8 cellular contexts compared by ENCODE assay signal in the genomic region with DNA sequence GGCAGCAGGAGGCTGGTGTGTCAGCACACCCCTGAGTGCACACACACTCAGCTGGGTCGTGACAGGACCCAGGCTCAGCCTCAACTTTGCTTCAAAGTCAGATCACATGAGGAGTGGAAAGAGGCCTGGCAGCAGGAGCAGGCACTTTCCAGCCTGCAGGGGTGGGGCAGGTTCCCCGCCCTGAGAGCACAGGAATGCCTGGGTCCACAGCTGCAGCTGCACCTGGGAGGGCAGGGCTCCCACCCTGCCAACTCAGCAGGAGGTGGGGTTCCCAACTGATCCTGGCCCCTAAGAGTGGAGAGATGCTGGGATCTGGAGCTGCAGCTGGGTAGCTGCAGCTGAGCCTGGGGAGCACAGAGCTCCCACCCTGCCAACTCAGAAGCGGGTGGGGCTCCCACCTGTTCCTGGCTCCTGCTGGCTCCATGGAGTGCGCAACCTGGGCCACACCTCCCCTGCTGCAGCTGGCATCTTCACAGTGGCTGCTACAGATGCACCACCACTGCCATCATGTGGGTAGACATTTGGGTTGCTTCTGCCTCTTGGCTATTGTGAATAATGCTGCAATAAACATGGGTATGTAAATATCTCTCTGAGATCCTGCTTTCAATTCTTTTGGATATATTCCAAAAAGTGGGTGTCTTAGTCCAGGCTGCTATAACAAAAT.
DNase-seq lines count a peak whose midpoint lies in the region; ATAC-seq and TF ChIP-seq lines count a peak whose summit lies in the region.

No MANE protein-coding gene starts in this region.

- H3K9me3 ChIP-seq in smooth muscle cell (replicated peaks; ENCODE audit: low read depth): no peaks in the 10 kb centered on the region

- H2AFZ ChIP-seq in smooth muscle cell (ENCODE audit: low read depth): no peak overlapping the region

- no peaks in the 10 kb centered on the region for H3K27me3 ChIP-seq in smooth muscle cell (ENCODE audit: low read depth)

- DNase-seq in NK-92 treated with Interleukin-12 subunit alpha and Interleukin-12 subunit beta, amount 100 ng/mL, for 24 hours (lab: John Stamatoyannopoulos, UW): peak; percentile 1
- DNase-seq in NK-92 (lab: John Stamatoyannopoulos, UW; ENCODE audit: unreplicated experiment) (no peak), NCI-H510A treated with DMSO at 0.1 percent for 48 hours (lab: John Stamatoyannopoulos, UW) (peak; percentile 71), smooth muscle cell (lab: John Stamatoyannopoulos, UW; ENCODE audit: unreplicated experiment) (no peak), NCI-H2227 treated with DMSO at 0.1 percent for 48 hours (lab: John Stamatoyannopoulos, UW) (no peak), DMS79 (lab: John Stamatoyannopoulos, UW) (no peak)
- DNase-seq in activated naive CD4-positive, alpha-beta T cell treated with anti-CD3 and anti-CD28 coated beads, Interleukin-2, amount 10 ng/mL, durations not matched to agents 7 days and 5 days: peak; percentile 71

- no peak overlapping the region for H3K27ac Mint-ChIP-seq in activated naive CD4-positive, alpha-beta T cell treated with anti-CD3 and anti-CD28 coated beads, Interleukin-2, amount 10 ng/mL, durations not matched to agents 7 days and 5 days

- 89% methylated on average over 4 of the region's 4 CpGs for WGBS in smooth muscle cell (ENCODE audit: low lambda C conversion rate)

- H3K4me3 ChIP-seq in smooth muscle cell: no peak overlapping the region

- CTCF ChIA-PET in activated naive CD4-positive, alpha-beta T cell treated with anti-CD3 and anti-CD28 coated beads, Interleukin-2, amount 10 ng/mL, durations not matched to agents 7 days and 5 days (lab: Charles Lee): no interaction called here

- H3F3A ChIP-seq in smooth muscle cell (ENCODE audit: low read depth): no peaks in the 10 kb centered on the region

- no peaks in the 10 kb centered on the region for H4K20me1 ChIP-seq in smooth muscle cell (ENCODE audit: low read depth)

- H3K9ac ChIP-seq in smooth muscle cell (ENCODE audit: low read depth): no peak overlapping the region

- H3K4me1 ChIP-seq in smooth muscle cell (ENCODE audit: low read depth): no peaks in the 10 kb centered on the region

- no peak overlapping the region for H3K27ac ChIP-seq in smooth muscle cell (ENCODE audit: low read depth)

- H3K4me2 ChIP-seq in smooth muscle cell: no peak overlapping the region

- no peaks in the 10 kb centered on the region for H3K79me2 ChIP-seq in smooth muscle cell (ENCODE audit: low read depth)

- peak; percentile 25 for TF ChIP-seq CTCF in smooth muscle cell (IDR thresholded peaks at IDR 0.05; ENCODE audit: borderline replicate concordance, insufficient read depth, poor library complexity, severe bottlenecking)

- H3K4me1 Mint-ChIP-seq in activated naive CD4-positive, alpha-beta T cell treated with anti-CD3 and anti-CD28 coated beads, Interleukin-2, amount 10 ng/mL, durations not matched to agents 7 days and 5 days: peaks cover 14% of the 10 kb centered on the region

- H3K4me3 Mint-ChIP-seq in activated naive CD4-positive, alpha-beta T cell treated with anti-CD3 and anti-CD28 coated beads, Interleukin-2, amount 10 ng/mL, durations not matched to agents 7 days and 5 days: no peak overlapping the region

- no peaks in the 10 kb centered on the region for H3K27me3 Mint-ChIP-seq in activated naive CD4-positive, alpha-beta T cell treated with anti-CD3 and anti-CD28 coated beads, Interleukin-2, amount 10 ng/mL, durations not matched to agents 7 days and 5 days

- no peaks in the 10 kb centered on the region for H3K36me3 ChIP-seq in smooth muscle cell (ENCODE audit: low read depth)

- H3K36me3 Mint-ChIP-seq in activated naive CD4-positive, alpha-beta T cell treated with anti-CD3 and anti-CD28 coated beads, Interleukin-2, amount 10 ng/mL, durations not matched to agents 7 days and 5 days: peaks cover 8% of the 10 kb centered on the region

- peaks cover 29% of the 10 kb centered on the region for H3K9me3 Mint-ChIP-seq in activated naive CD4-positive, alpha-beta T cell treated with anti-CD3 and anti-CD28 coated beads, Interleukin-2, amount 10 ng/mL, durations not matched to agents 7 days and 5 days

- ATAC-seq in activated CD4-positive, CD25-positive, alpha-beta regulatory T cell treated with anti-CD3 and anti-CD28 coated beads, Interleukin-2, amount 50 U/mL, for 24 hours: no peak

Comparison
In these comparisons a context has a peak if more than half of its experiments do, and no peak if none do; other contexts are left out.
1. DNase-seq: peak in NK-92 treated with Interleukin-12 subunit alpha and Interleukin-12 subunit beta, amount 100 ng/mL, for 24 hours (single experiment), NCI-H510A treated with DMSO at 0.1 percent for 48 hours (single experiment) and activated naive CD4-positive, alpha-beta T cell treated with anti-CD3 and anti-CD28 coated beads, Interleukin-2, amount 10 ng/mL, durations not matched to agents 7 days and 5 days (single experiment); none in NK-92 (single experiment), smooth muscle cell (single experiment), NCI-H2227 treated with DMSO at 0.1 percent for 48 hours (single experiment) and DMS79 (single experiment).